20 cellular contexts compared by ENCODE assay signal in the genomic region with DNA sequence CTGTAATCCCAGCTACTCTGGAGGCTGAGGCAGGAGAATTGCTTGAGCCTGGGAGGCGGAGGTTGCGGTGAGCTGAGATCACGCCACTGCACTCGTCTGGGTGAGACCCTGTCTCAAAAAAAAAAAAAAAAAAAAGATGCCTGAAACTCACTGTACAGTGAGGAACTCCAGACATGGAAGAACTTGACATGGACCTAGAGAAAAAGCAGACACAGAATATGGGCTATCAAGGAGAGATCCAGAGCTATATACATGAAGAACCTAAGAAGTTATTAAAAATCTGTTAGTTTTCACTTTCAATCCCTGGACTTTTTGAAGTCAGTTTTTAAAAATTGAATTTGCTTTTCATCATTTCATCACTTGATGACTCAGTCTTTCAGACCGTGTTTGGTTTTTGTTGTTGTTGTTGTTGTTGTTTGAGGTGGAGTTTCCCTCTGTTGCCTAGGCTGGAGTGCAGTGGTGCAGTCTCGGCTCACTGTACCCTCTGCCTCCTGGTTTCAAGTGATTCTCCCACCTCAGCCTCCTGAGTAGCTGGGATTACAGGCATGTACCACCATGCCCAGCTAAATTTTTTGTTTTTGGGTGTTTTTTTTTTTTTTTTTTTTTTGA. TPM values are rescaled to one million over a fixed set of nuclear protein-coding genes. Genes with fewer than 3 reads are reported as not detected.
DNase-seq lines count a peak whose midpoint lies in the region; ATAC-seq and TF ChIP-seq lines count a peak whose summit lies in the region.
"Had no signal": no experiment of that assay in that cellular context is flagged by ENCODE, and none has a peak within 500 bp of the region (broad histone marks: within the 10 kb centered on the region; RNA-seq: fewer than 3 reads in every experiment).

No MANE protein-coding gene starts in this region.

- peak; percentile 20 for ATAC-seq in activated CD8-positive, alpha-beta memory T cell treated with anti-CD3 and anti-CD28 coated beads, Interleukin-2, amount 10 ng/mL, durations not matched to agents 7 days and 5 days
- ATAC-seq in GM23338 = no peak

- CTCF ChIA-PET in activated CD8-positive, alpha-beta memory T cell treated with anti-CD3 and anti-CD28 coated beads, Interleukin-2, amount 10 ng/mL, durations not matched to agents 7 days and 5 days (lab: Charles Lee) = interaction anchor here (1.0 kb wide), 1 partner anchor 159 kb away, joined by 3 read pairs; no protein-coding TSS in a partner anchor

- DNase-seq in activated CD8-positive, alpha-beta memory T cell treated with anti-CD3 and anti-CD28 coated beads, Interleukin-2, amount 10 ng/mL, durations not matched to agents 7 days and 5 days = no peak
- DNase-seq in activated CD8-positive, alpha-beta memory T cell treated with anti-CD3 and anti-CD28 coated beads, Interleukin-2, amount 50 U/mL, for 48 hours = no peak
- DNase-seq in GM23338 (ENCODE audit: low spot score) = no peak
- DNase-seq in adipocyte (ENCODE audit: low read depth) = peak; percentile 31
- DNase-seq in spleen = peak; percentile 3
- no peak for DNase-seq in brain microvascular endothelial cell
- no peak for DNase-seq in NCI-H2107 (lab: John Stamatoyannopoulos, UW)
- no peak for DNase-seq in mesothelial cell of epicardium (ENCODE audit: low spot score in 2 of 2, unreplicated experiment in 2 of 2)
- DNase-seq: DMS79 treated with DMSO at 0.1 percent for 48 hours, H7, Kasumi-1, MM.1S, NCI-H1092, NCI-H1436 treated with DMSO at 0.1 percent for 48 hours, NCI-H2029, NCI-H2171, NCI-H526, PC-9 had no signal

- peaks cover 81% of the 10 kb centered on the region for H3K79me2 ChIP-seq in GM23338 (replicated peaks; ENCODE audit: insufficient read depth)

- peaks cover 43% of the 10 kb centered on the region for H3K36me3 Mint-ChIP-seq in activated CD8-positive, alpha-beta memory T cell treated with anti-CD3 and anti-CD28 coated beads, Interleukin-2, amount 10 ng/mL, durations not matched to agents 7 days and 5 days
- H3K36me3 Mint-ChIP-seq in GM23338 (ENCODE audit: low read depth) = peaks cover 48% of the 10 kb centered on the region
- peaks cover 42% of the 10 kb centered on the region for H3K36me3 Mint-ChIP-seq in mesothelial cell of epicardium

- intact Hi-C loops in spleen (cut with DNase I; ENCODE audit: low total_unique reads) = no loop called here

- H4K20me1 ChIP-seq in GM23338 (replicated peaks; ENCODE audit: insufficient read depth) = peaks cover 82% of the 10 kb centered on the region

- WGBS in spleen, 5 donors = 84 to 92% (median 84%) methylated on average over 6 of the region's 6 CpGs

- no peak overlapping the region for H3K4me3 Mint-ChIP-seq in activated CD8-positive, alpha-beta memory T cell treated with anti-CD3 and anti-CD28 coated beads, Interleukin-2, amount 10 ng/mL, durations not matched to agents 7 days and 5 days
- H3K4me3 Mint-ChIP-seq in GM23338 = no peak overlapping the region
- no peak overlapping the region for H3K4me3 Mint-ChIP-seq in mesothelial cell of epicardium

- H3K27ac ChIP-seq in GM23338 (ENCODE audit: low read depth) = peak overlapping the region; percentile 15; the same call in 1 of the 2 replicates
- no peak overlapping the region for H3K27ac ChIP-seq in spleen
- no peak overlapping the region for H3K27ac ChIP-seq in brain microvascular endothelial cell
- H3K27ac ChIP-seq: BLaER1 treated with 17β-estradiol and CSF1 and Interleukin-3, amounts not matched to agents 10 nM and 100 nM; PC-9 had no signal

- no peaks in the 10 kb centered on the region for H3K9me3 ChIP-seq in adipocyte (ENCODE audit: control insufficient read depth, low read length)
- no peaks in the 10 kb centered on the region for H3K9me3 ChIP-seq in spleen
- H3K9me3 ChIP-seq: BLaER1 treated with 17β-estradiol and CSF1 and Interleukin-3, amounts not matched to agents 10 nM and 100 nM had no signal

- in situ Hi-C loops in brain microvascular endothelial cell (cut with HindIII; ENCODE audit: low pct_ligation_motif_present, low sequenced_read_pairs) = no loop called here

- no peaks in the 10 kb centered on the region for H3K27me3 Mint-ChIP-seq in activated CD8-positive, alpha-beta memory T cell treated with anti-CD3 and anti-CD28 coated beads, Interleukin-2, amount 10 ng/mL, durations not matched to agents 7 days and 5 days
- H3K27me3 Mint-ChIP-seq in GM23338 (ENCODE audit: insufficient read depth, low read depth, poor library complexity) (peaks cover 3% of the 10 kb centered on the region), mesothelial cell of epicardium (ENCODE audit: low read depth) (no peaks in the 10 kb centered on the region)

- 0 out of 2 replicates have a peak, but pooled peaks cover 10% of the 10 kb centered on the region for H3F3A ChIP-seq in GM23338 (replicated peaks; ENCODE audit: low read depth)

- TF ChIP-seq CTCF in GM23338 (conservative IDR thresholded peaks at IDR 0.05; ENCODE audit: low read depth in 2 of 2) (no peak), spleen (IDR thresholded peaks at IDR 0.05 in 8 of 11, conservative IDR thresholded peaks at IDR 0.05 in 3 of 11) (no peak), brain microvascular endothelial cell (IDR thresholded peaks at IDR 0.05; ENCODE audit: low read depth, low read length, missing control alignments) (no peak), mesothelial cell of epicardium (IDR thresholded peaks at IDR 0.05; ENCODE audit: unreplicated experiment) (no peak)

- no peaks in the 10 kb centered on the region for H3K9me3 Mint-ChIP-seq in activated CD8-positive, alpha-beta memory T cell treated with anti-CD3 and anti-CD28 coated beads, Interleukin-2, amount 10 ng/mL, durations not matched to agents 7 days and 5 days (ENCODE audit: low read depth)
- H3K9me3 Mint-ChIP-seq in GM23338 (no peaks in the 10 kb centered on the region), mesothelial cell of epicardium (no peaks in the 10 kb centered on the region)

- no peak for TF ChIP-seq POLR2A in spleen (IDR thresholded peaks at IDR 0.05)

- peaks cover 22% of the 10 kb centered on the region for H3K4me1 Mint-ChIP-seq in activated CD8-positive, alpha-beta memory T cell treated with anti-CD3 and anti-CD28 coated beads, Interleukin-2, amount 10 ng/mL, durations not matched to agents 7 days and 5 days
- H3K4me1 Mint-ChIP-seq in GM23338 (no peaks in the 10 kb centered on the region), mesothelial cell of epicardium (peaks cover 2% of the 10 kb centered on the region)

- peak overlapping the region; percentile 56 for H3K27ac Mint-ChIP-seq in activated CD8-positive, alpha-beta memory T cell treated with anti-CD3 and anti-CD28 coated beads, Interleukin-2, amount 10 ng/mL, durations not matched to agents 7 days and 5 days
- H3K27ac Mint-ChIP-seq in GM23338 (no peak overlapping the region), mesothelial cell of epicardium (no peak overlapping the region)

- peaks cover 29% of the 10 kb centered on the region for H3K36me3 ChIP-seq in GM23338 (ENCODE audit: insufficient read depth)
- H3K36me3 ChIP-seq in adipocyte (ENCODE audit: control insufficient read depth, insufficient read depth, low read length, severe bottlenecking) = peaks cover 35% of the 10 kb centered on the region
- H3K36me3 ChIP-seq in spleen = peaks cover 0 to 81% (median 39%) of the 10 kb centered on the region in 6 donors
- H3K36me3 ChIP-seq in brain microvascular endothelial cell (replicated peaks) = peaks cover 25% of the 10 kb centered on the region

- no peak overlapping the region for H3K4me2 ChIP-seq in GM23338
- H3K4me2 ChIP-seq: BLaER1 treated with 17β-estradiol and CSF1 and Interleukin-3, amounts not matched to agents 10 nM and 100 nM; PC-9 had no signal

- H3K27me3 ChIP-seq in GM23338 (ENCODE audit: insufficient read depth) = no peaks in the 10 kb centered on the region
- H3K27me3 ChIP-seq in adipocyte (replicated peaks; ENCODE audit: control insufficient read depth, insufficient read depth, low read length) = no peaks in the 10 kb centered on the region
- H3K27me3 ChIP-seq in spleen (replicated peaks in 1 of 7) = no peaks in the 10 kb centered on the region
- no peaks in the 10 kb centered on the region for H3K27me3 ChIP-seq in brain microvascular endothelial cell (replicated peaks)
- H3K27me3 ChIP-seq: BLaER1 treated with 17β-estradiol and CSF1 and Interleukin-3, amounts not matched to agents 10 nM and 100 nM had no signal

- H3K4me3 ChIP-seq in GM23338 (no peak overlapping the region), adipocyte (ENCODE audit: low read length) (no peak overlapping the region), spleen (no peak overlapping the region), brain microvascular endothelial cell (ENCODE audit: low read depth, low read length) (no peak overlapping the region)
- H3K4me3 ChIP-seq: BLaER1 treated with 17β-estradiol and CSF1 and Interleukin-3, amounts not matched to agents 10 nM and 100 nM; PC-9 had no signal

- H3K4me1 ChIP-seq in GM23338 (ENCODE audit: insufficient read depth) = no peaks in the 10 kb centered on the region
- H3K4me1 ChIP-seq in adipocyte (ENCODE audit: control insufficient read depth, insufficient read depth, low read length) = peaks cover 10% of the 10 kb centered on the region
- H3K4me1 ChIP-seq in spleen = peaks cover 0 to 40% (median 11%) of the 10 kb centered on the region in 6 donors

- no peaks in the 10 kb centered on the region for H3K9me2 ChIP-seq in GM23338 (ENCODE audit: insufficient read depth)

- H3K9ac ChIP-seq in adipocyte (ENCODE audit: low read length) = no peak overlapping the region
- H3K9ac ChIP-seq: BLaER1 treated with 17β-estradiol and CSF1 and Interleukin-3, amounts not matched to agents 10 nM and 100 nM had no signal

- H2AFZ ChIP-seq in GM23338 = no peak overlapping the region
- H2AFZ ChIP-seq: PC-9 had no signal

RNA-seq across cellular contexts. Expression of gene PAIP2, which starts 20.3 kb away (rescaled TPM):
- total RNA-seq in activated CD8-positive, alpha-beta memory T cell treated with anti-CD3 and anti-CD28 coated beads, Interleukin-2, amount 10 ng/mL, durations not matched to agents 7 days and 5 days = 100 to 1,000 TPM in 1 of 2 experiments, 10 to 100 TPM in 1; 83.4 to 112 TPM
- total RNA-seq in GM23338 (2014; rRNA removed; shearing (Covaris generic)) = 132 and 148 TPM in 2 replicates
- polyA plus RNA-seq in GM23338 (2016; fragmentation: Nextera tagmentation; extraction: Ambion mirVana) (226 and 277 TPM in 2 replicates), spleen (100 to 1,000 TPM in 2 of 3 donors, 10 to 100 TPM in 1; 90.6 to 119 (median 117) TPM)
- total RNA-seq in spleen (100 to 1,000 TPM in 2 of 7 donors, 10 to 100 TPM in 5; 73.2 to 117 (median 86.4) TPM), mesothelial cell of epicardium (86.6 to 93.4 TPM (median 88.2 TPM) in 3 replicates)

RNA-seq across cellular contexts. Expression of gene SLC23A1, which starts 21.2 kb away (rescaled TPM):
- 1 to 10 TPM; 1.9 to 2.5 TPM for total RNA-seq in activated CD8-positive, alpha-beta memory T cell treated with anti-CD3 and anti-CD28 coated beads, Interleukin-2, amount 10 ng/mL, durations not matched to agents 7 days and 5 days
- total RNA-seq in GM23338 (2014; rRNA removed; shearing (Covaris generic)) = not detected in 2 replicates
- polyA plus RNA-seq in GM23338 (2016; fragmentation: Nextera tagmentation; extraction: Ambion mirVana) (0.16 and 0.29 TPM in 2 replicates), spleen (1 to 10 TPM in 1 of 3 donors, under 1 TPM in 2; 0.87 to 1.2 (median 0.89) TPM)
- total RNA-seq in spleen (1 to 10 TPM in 4 of 7 donors, under 1 TPM in 2, not detected in 1; 0.28 to 2.4 (median 1.6) TPM), mesothelial cell of epicardium (not detected in 3 replicates)
- total RNA-seq: A673, H7 had no signal

RNA-seq across cellular contexts. Expression of gene MZB1, which starts 27.8 kb away (rescaled TPM):
- total RNA-seq in activated CD8-positive, alpha-beta memory T cell treated with anti-CD3 and anti-CD28 coated beads, Interleukin-2, amount 10 ng/mL, durations not matched to agents 7 days and 5 days = 10 to 100 TPM; 51.7 to 61.1 TPM
- 1.6 TPM in 1 of 2 replicates, not detected in the other for total RNA-seq in GM23338 (2014; rRNA removed; shearing (Covaris generic))
- 0.52 and 0.71 TPM in 2 replicates for polyA plus RNA-seq in GM23338 (2016; fragmentation: Nextera tagmentation; extraction: Ambion mirVana)
- 100 to 1,000 TPM in 3 of 7 donors, 10 to 100 TPM in 4; 72.6 to 273 (median 97.8) TPM for total RNA-seq in spleen
- 100 to 1,000 TPM; 114 to 179 (median 144) TPM for polyA plus RNA-seq in spleen
- 0.20 TPM in 1 of 3 replicates, not detected in the others for total RNA-seq in mesothelial cell of epicardium
- total RNA-seq: A673, H7 had no signal

RNA-seq across cellular contexts. Expression of gene PROB1, which starts 33.0 kb away (rescaled TPM):
- 10 to 100 TPM in 1 of 2 experiments, 1 to 10 TPM in 1; 6.3 to 10.9 TPM for total RNA-seq in activated CD8-positive, alpha-beta memory T cell treated with anti-CD3 and anti-CD28 coated beads, Interleukin-2, amount 10 ng/mL, durations not matched to agents 7 days and 5 days
- 2.7 and 3.1 TPM in 2 replicates for total RNA-seq in GM23338 (2014; rRNA removed; shearing (Covaris generic))
- polyA plus RNA-seq in GM23338 (2016; fragmentation: Nextera tagmentation; extraction: Ambion mirVana) (0.54 and 0.73 TPM in 2 replicates), spleen (1 to 10 TPM in 1 of 3 donors, under 1 TPM in 2; 0.33 to 1.3 (median 0.99) TPM)
- total RNA-seq in spleen (1 to 10 TPM; 1.1 to 3.2 (median 2.3) TPM), mesothelial cell of epicardium (1.4 to 1.6 TPM (median 1.5 TPM) in 3 replicates)

RNA-seq across cellular contexts. Expression of gene SPATA24, which starts 42.0 kb away (rescaled TPM):
- total RNA-seq in activated CD8-positive, alpha-beta memory T cell treated with anti-CD3 and anti-CD28 coated beads, Interleukin-2, amount 10 ng/mL, durations not matched to agents 7 days and 5 days = 1 to 10 TPM; 5.8 to 6.2 TPM
- total RNA-seq in GM23338 (2014; rRNA removed; shearing (Covaris generic)) = 7.1 and 16.0 TPM in 2 replicates
- polyA plus RNA-seq in GM23338 (2016; fragmentation: Nextera tagmentation; extraction: Ambion mirVana) (20.6 and 22.4 TPM in 2 replicates), spleen (1 to 10 TPM; 8.5 to 9.5 (median 9.0) TPM)
- total RNA-seq in spleen (1 to 10 TPM; 2.1 to 7.6 (median 3.7) TPM), mesothelial cell of epicardium (4.8 to 6.5 TPM (median 6.1 TPM) in 3 replicates)

Comparison
In these comparisons a context has a peak if more than half of its experiments do, and no peak if none do; other contexts are left out.
1. DNase-seq: peak in adipocyte (single experiment) and spleen (single experiment); none in activated CD8-positive, alpha-beta memory T cell treated with anti-CD3 and anti-CD28 coated beads, Interleukin-2, amount 10 ng/mL, durations not matched to agents 7 days and 5 days (single experiment), activated CD8-positive, alpha-beta memory T cell treated with anti-CD3 and anti-CD28 coated beads, Interleukin-2, amount 50 U/mL, for 48 hours (single experiment), GM23338 (single experiment), brain microvascular endothelial cell (single experiment), NCI-H2107 (single experiment) and mesothelial cell of epicardium (0 of 2).
2. RNA of gene MZB1, which starts 27.8 kb away (total RNA-seq): 72.6 to 273 TPM in spleen and 51.7 to 61.1 TPM in activated CD8-positive, alpha-beta memory T cell treated with anti-CD3 and anti-CD28 coated beads, Interleukin-2, amount 10 ng/mL, durations not matched to agents 7 days and 5 days; 1.6 TPM in GM23338 and 0.20 TPM in mesothelial cell of epicardium; every median in the first group is over 10 times any median in the second.